8 cellular contexts compared by ENCODE assay signal in genomic region chr22:21550662-21551014, GRCh38. TPM values are rescaled to one million over a fixed set of nuclear protein-coding genes. Genes with fewer than 3 reads are reported as not detected.
DNase-seq lines count a peak whose midpoint lies in the region; ATAC-seq and TF ChIP-seq lines count a peak whose summit lies in the region.
"Not testable (repeated sequence)": the region's sequence is repeated elsewhere in the genome, so short reads cannot be mapped to it uniquely, and the experiment has no call there.

No MANE protein-coding gene starts in this region.

- H3K9me1 ChIP-seq in IMR-90 (ENCODE audit: insufficient read depth, low read length) = not testable (repeated sequence)

- dilution Hi-C loops in IMR-90 (cut with HindIII; ENCODE audit: low sequenced_read_pairs, unreplicated experiment) = not testable (repeated sequence)

- CTCF ChIA-PET in IMR-90 (lab: Yijun Ruan, JAX); activated CD8-positive, alpha-beta memory T cell treated with anti-CD3 and anti-CD28 coated beads, Interleukin-2, amount 10 ng/mL, durations not matched to agents 7 days and 5 days (lab: Charles Lee): not testable (repeated sequence)

- not testable (repeated sequence) for H3K27ac ChIP-seq in IMR-90 (ENCODE audit: insufficient read depth, low read length); upper lobe of right lung

- not testable (repeated sequence) for H3K4me3 ChIP-seq in IMR-90 (ENCODE audit: insufficient read depth, low read depth, low read length); upper lobe of right lung

- H3K4ac ChIP-seq in IMR-90 (ENCODE audit: low read depth, low read length) = not testable (repeated sequence)

- H3K36me3 ChIP-seq in IMR-90 (ENCODE audit: control insufficient read depth, insufficient read depth, low read length); upper lobe of right lung: not testable (repeated sequence)

- POLR2A ChIA-PET in IMR-90 (lab: Charles Lee; ENCODE audit: unreplicated experiment) = not testable (repeated sequence)

- not testable (repeated sequence) for H3K18ac ChIP-seq in IMR-90 (ENCODE audit: low read depth, low read length)

- WGBS in IMR-90 (ENCODE audit: extremely low coverage in 2 of 2, insufficient read length in 1 of 2), 2 experiments = no CpG with 5 or more reads among the region's 41 CpGs

- H4K5ac ChIP-seq in IMR-90 (ENCODE audit: low read depth, low read length) = not testable (repeated sequence)

- not testable (repeated sequence) for H2BK20ac ChIP-seq in IMR-90 (ENCODE audit: low read depth, low read length)

- not testable (repeated sequence) for H3K56ac ChIP-seq in IMR-90 (ENCODE audit: extremely low read depth, insufficient read depth, low read length)

- intact Hi-C loops in IMR-90 (cut with micrococcal nuclease); Right ventricle myocardium inferior (cut with DNase I); upper lobe of right lung (cut with DNase I): not testable (repeated sequence)

- H3K9ac ChIP-seq in IMR-90 (ENCODE audit: low read depth, low read length) = not testable (repeated sequence)

- H3K14ac ChIP-seq in IMR-90 (replicated peaks; ENCODE audit: low read depth, low read length) = not testable (repeated sequence)

- TF ChIP-seq RAD21 in IMR-90 (IDR thresholded peaks at IDR 0.05; ENCODE audit: low read length) = not testable (repeated sequence)

- in situ Hi-C loops in IMR-90 (cut with MboI; ENCODE audit: low sequenced_read_pairs) = not testable (repeated sequence)

- not testable (repeated sequence) for H3K27ac Mint-ChIP-seq in activated CD8-positive, alpha-beta memory T cell treated with anti-CD3 and anti-CD28 coated beads, Interleukin-2, amount 10 ng/mL, durations not matched to agents 7 days and 5 days; memory B cell

- not testable (repeated sequence) for H2BK120ac ChIP-seq in IMR-90 (ENCODE audit: low read depth, low read length)

- not testable (repeated sequence) for H4K8ac ChIP-seq in IMR-90 (ENCODE audit: low read depth in 2 of 2, low read length in 2 of 2)

- not testable (repeated sequence) for H3K9me3 Mint-ChIP-seq in activated CD8-positive, alpha-beta memory T cell treated with anti-CD3 and anti-CD28 coated beads, Interleukin-2, amount 10 ng/mL, durations not matched to agents 7 days and 5 days (ENCODE audit: low read depth); memory B cell

- not testable (repeated sequence) for H2BK15ac ChIP-seq in IMR-90 (ENCODE audit: low read depth, low read length)

- not testable (repeated sequence) for H3K4me1 Mint-ChIP-seq in activated CD8-positive, alpha-beta memory T cell treated with anti-CD3 and anti-CD28 coated beads, Interleukin-2, amount 10 ng/mL, durations not matched to agents 7 days and 5 days; memory B cell

- not testable (repeated sequence) for H3K23ac ChIP-seq in IMR-90 (ENCODE audit: low read depth, low read length)

- H2BK5ac ChIP-seq in IMR-90 (ENCODE audit: low read depth, low read length, poor library complexity, severe bottlenecking) = not testable (repeated sequence)

- not testable (repeated sequence) for TF ChIP-seq POLR2A in IMR-90 (IDR thresholded peaks at IDR 0.05; ENCODE audit: low read depth, low read length)

- not testable (repeated sequence) for H4K91ac ChIP-seq in IMR-90 (ENCODE audit: insufficient read depth, low read depth, low read length)

- TF ChIP-seq CTCF in IMR-90 (conservative IDR thresholded peaks at IDR 0.05; ENCODE audit: low read depth, low read length); upper lobe of right lung (IDR thresholded peaks at IDR 0.05): not testable (repeated sequence)

- DNase-seq in IMR-90; activated CD8-positive, alpha-beta memory T cell treated with anti-CD3 and anti-CD28 coated beads, Interleukin-2, amount 10 ng/mL, durations not matched to agents 7 days and 5 days; Right ventricle myocardium inferior (ENCODE audit: missing footprints); memory B cell (ENCODE audit: low spot score in 2 of 2); upper lobe of right lung: not testable (repeated sequence)

- not testable (repeated sequence) for H3K27me3 ChIP-seq in IMR-90 (ENCODE audit: control insufficient read depth, insufficient read depth, low read length); upper lobe of right lung

- not testable (repeated sequence) for H2AK5ac ChIP-seq in IMR-90 (ENCODE audit: low read depth, low read length)

- H4K20me1 ChIP-seq in IMR-90 (ENCODE audit: insufficient read depth, low read length) = not testable (repeated sequence)

- H2AFZ ChIP-seq in IMR-90 (replicated peaks; ENCODE audit: low read length, poor library complexity) = not testable (repeated sequence)

- not testable (repeated sequence) for H2AK9ac ChIP-seq in IMR-90 (replicated peaks; ENCODE audit: low read depth, low read length, poor library complexity)

- H3K79me1 ChIP-seq in IMR-90 (ENCODE audit: low read depth in 1 of 2, low read length in 2 of 2) = not testable (repeated sequence)

- not testable (repeated sequence) for BruUV-seq in IMR-90 (replicated peaks; lab: Mats Ljungman, UMichigan)

- not testable (repeated sequence) for H3K4me2 ChIP-seq in IMR-90 (ENCODE audit: low read depth, low read length)

- ATAC-seq in GM18907 (IDR thresholded peaks at IDR 0.05; ENCODE audit: unreplicated experiment) (peak; percentile 29), GM21515 (IDR thresholded peaks at IDR 0.05; ENCODE audit: unreplicated experiment) (peak; percentile 45), HG02763 (IDR thresholded peaks at IDR 0.05; ENCODE audit: unreplicated experiment) (peak; percentile 24), IMR-90 (ENCODE audit: low read depth) (peak; percentile 91), Right ventricle myocardium inferior (peak; percentile 87), memory B cell (ENCODE audit: low read depth) (peak; percentile 32), upper lobe of right lung (peak; percentile 79)
- ATAC-seq in activated CD8-positive, alpha-beta memory T cell treated with anti-CD3 and anti-CD28 coated beads, Interleukin-2, amount 10 ng/mL, durations not matched to agents 7 days and 5 days = peak; percentile 28

- H3K4me3 Mint-ChIP-seq in activated CD8-positive, alpha-beta memory T cell treated with anti-CD3 and anti-CD28 coated beads, Interleukin-2, amount 10 ng/mL, durations not matched to agents 7 days and 5 days; memory B cell: not testable (repeated sequence)

- H3K9me3 ChIP-seq in IMR-90 (ENCODE audit: control insufficient read depth, insufficient read depth, low read length); upper lobe of right lung: not testable (repeated sequence)

- H3K27me3 Mint-ChIP-seq in activated CD8-positive, alpha-beta memory T cell treated with anti-CD3 and anti-CD28 coated beads, Interleukin-2, amount 10 ng/mL, durations not matched to agents 7 days and 5 days; memory B cell: not testable (repeated sequence)

- not testable (repeated sequence) for H3K36me3 Mint-ChIP-seq in activated CD8-positive, alpha-beta memory T cell treated with anti-CD3 and anti-CD28 coated beads, Interleukin-2, amount 10 ng/mL, durations not matched to agents 7 days and 5 days; memory B cell

- not testable (repeated sequence) for H3K4me1 ChIP-seq in IMR-90 (ENCODE audit: control insufficient read depth, insufficient read depth, low read length); upper lobe of right lung

RNA-seq across cellular contexts. Expression of gene RIMBP3C, which starts 0.6 kb away (rescaled TPM):
- total RNA-seq in IMR-90 (2012; rRNA removed) (0.28 and 0.36 TPM in 2 replicates), Right ventricle myocardium inferior (not detected), upper lobe of right lung (0.41 TPM)
- polyA plus RNA-seq in IMR-90 (2012; rRNA removed) = 0.05 and 0.10 TPM in 2 replicates
- polyA plus RNA-seq in IMR-90 (2012; cell fraction: cytosol; rRNA removed) = 0.05 and 0.14 TPM in 2 replicates
- polyA plus RNA-seq in IMR-90 (2012; cell fraction: nucleus; rRNA removed; ENCODE audit: low replicate concordance) = 0.02 and 0.17 TPM in 2 replicates
- total RNA-seq in activated CD8-positive, alpha-beta memory T cell treated with anti-CD3 and anti-CD28 coated beads, Interleukin-2, amount 10 ng/mL, durations not matched to agents 7 days and 5 days = under 1 TPM; 0.14 to 0.18 TPM

RNA-seq across cellular contexts. Expression of gene UBE2L3, which starts 16.9 kb away (rescaled TPM):
- 29.0 and 66.1 TPM in 2 replicates for total RNA-seq in IMR-90 (2012; rRNA removed)
- 69.4 and 72.9 TPM in 2 replicates for polyA plus RNA-seq in IMR-90 (2012; rRNA removed)
- 27.8 and 59.4 TPM in 2 replicates for polyA plus RNA-seq in IMR-90 (2012; cell fraction: cytosol; rRNA removed)
- 9.0 and 22.5 TPM in 2 replicates for polyA plus RNA-seq in IMR-90 (2012; cell fraction: nucleus; rRNA removed; ENCODE audit: low replicate concordance)
- total RNA-seq in activated CD8-positive, alpha-beta memory T cell treated with anti-CD3 and anti-CD28 coated beads, Interleukin-2, amount 10 ng/mL, durations not matched to agents 7 days and 5 days = 10 to 100 TPM; 57.3 to 67.8 TPM
- total RNA-seq in Right ventricle myocardium inferior = 51.0 TPM
- 45.7 TPM for total RNA-seq in upper lobe of right lung

Comparison
In these comparisons a context has a peak if more than half of its experiments do, and no peak if none do; other contexts are left out.
1. ATAC-seq: peak in every context shown above with its lines; median percentile 91 in IMR-90; 87 in Right ventricle myocardium inferior; 79 in upper lobe of right lung; 45 in GM21515; 32 in memory B cell; 29 in GM18907; 28 in activated CD8-positive, alpha-beta memory T cell treated with anti-CD3 and anti-CD28 coated beads, Interleukin-2, amount 10 ng/mL, durations not matched to agents 7 days and 5 days; 24 in HG02763.